18 cellular contexts compared by ENCODE assay signal in genomic region chr13:109135018-109135417, GRCh38.
A peak's percentile ranks its signal among the peaks of the same experiment; 100 is the strongest.
DNase-seq lines count a peak whose midpoint lies in the region; ATAC-seq and TF ChIP-seq lines count a peak whose summit lies in the region.
"Had no signal": no experiment of that assay in that cellular context is flagged by ENCODE, and none has a peak within 500 bp of the region (broad histone marks: within the 10 kb centered on the region; RNA-seq: fewer than 3 reads in every experiment).

No MANE protein-coding gene starts in this region.

- peaks cover 12% of the 10 kb centered on the region for H3K4me1 ChIP-seq in endodermal cell (ENCODE audit: control insufficient read depth, insufficient read depth, low read length)
- H3K4me1 ChIP-seq: gastrocnemius medialis, SJCRH30 had no signal

- peaks cover 13% of the 10 kb centered on the region for H3K9me3 Mint-ChIP-seq in endodermal cell
- H3K9me3 Mint-ChIP-seq: activated CD8-positive, alpha-beta T cell treated with anti-CD3 and anti-CD28 coated beads for 36 hours; activated naive CD8-positive, alpha-beta T cell treated with anti-CD3 and anti-CD28 coated beads, Interleukin-2, amount 50 U/mL, for 24 hours had no signal

- H3K9me3 ChIP-seq in endodermal cell (ENCODE audit: control insufficient read depth, low read length), result peaks cover 11% of the 10 kb centered on the region
- no peaks in the 10 kb centered on the region for H3K9me3 ChIP-seq in T-helper 17 cell (ENCODE audit: control insufficient read depth, low read length, poor library complexity, severe bottlenecking)
- H3K9me3 ChIP-seq: gastrocnemius medialis, SJCRH30 had no signal

- no peaks in the 10 kb centered on the region for H3K27me3 ChIP-seq in endodermal cell (ENCODE audit: control insufficient read depth, insufficient read depth, low read length, poor library complexity, severe bottlenecking)
- H3K27me3 ChIP-seq: SJCRH30 had no signal

- H3K9ac ChIP-seq in endodermal cell (ENCODE audit: extremely low read depth, low read length, poor library complexity, severe bottlenecking), result no peak overlapping the region

- H3K27ac Mint-ChIP-seq in endodermal cell (no peak overlapping the region), T-helper 17 cell (no peak overlapping the region)
- H3K27ac Mint-ChIP-seq: activated CD8-positive, alpha-beta T cell treated with anti-CD3 and anti-CD28 coated beads for 36 hours; activated naive CD8-positive, alpha-beta T cell treated with anti-CD3 and anti-CD28 coated beads, Interleukin-2, amount 50 U/mL, for 24 hours; naive B cell had no signal

- H3K4me1 Mint-ChIP-seq in endodermal cell, result peaks cover 18% of the 10 kb centered on the region
- no peaks in the 10 kb centered on the region for H3K4me1 Mint-ChIP-seq in T-helper 17 cell
- H3K4me1 Mint-ChIP-seq: activated naive CD8-positive, alpha-beta T cell treated with anti-CD3 and anti-CD28 coated beads, Interleukin-2, amount 50 U/mL, for 24 hours had no signal

- TF ChIP-seq POLR2A in NB4 (IDR thresholded peaks at IDR 0.05; ENCODE audit: extremely low read depth, insufficient read length), result no peak

- no peak overlapping the region for H3K4me3 Mint-ChIP-seq in endodermal cell
- no peak overlapping the region for H3K4me3 Mint-ChIP-seq in T-helper 17 cell
- H3K4me3 Mint-ChIP-seq: activated CD8-positive, alpha-beta T cell treated with anti-CD3 and anti-CD28 coated beads for 36 hours; activated naive CD8-positive, alpha-beta T cell treated with anti-CD3 and anti-CD28 coated beads, Interleukin-2, amount 50 U/mL, for 24 hours; naive B cell had no signal

- H3K36me3 ChIP-seq in endodermal cell (ENCODE audit: control insufficient read depth, insufficient read depth, low read length), result no peaks in the 10 kb centered on the region
- H3K36me3 ChIP-seq: gastrocnemius medialis, SJCRH30 had no signal

- WGBS in endodermal cell (ENCODE audit: insufficient coverage in 1 of 2, insufficient read length in 1 of 2), 2 experiments, result 92 to 100% methylated on average over 5 to 6 of the region's 6 CpGs

- H3K27me3 Mint-ChIP-seq in endodermal cell (ENCODE audit: insufficient read depth) (peaks cover 3% of the 10 kb centered on the region), T-helper 17 cell (peaks cover 20% of the 10 kb centered on the region)

- ATAC-seq in GM19452 (IDR thresholded peaks at IDR 0.05; ENCODE audit: unreplicated experiment), result no peak
- no peak for ATAC-seq in GM21360 (IDR thresholded peaks at IDR 0.05; ENCODE audit: unreplicated experiment)
- no peak for ATAC-seq in HG03457 (IDR thresholded peaks at IDR 0.05; ENCODE audit: unreplicated experiment)
- ATAC-seq in T-helper 17 cell, result no peak
- ATAC-seq: activated CD8-positive, alpha-beta T cell treated with anti-CD3 and anti-CD28 coated beads for 36 hours; activated naive CD8-positive, alpha-beta T cell treated with anti-CD3 and anti-CD28 coated beads, Interleukin-2, amount 50 U/mL, for 24 hours; gastrocnemius medialis had no signal

- 0 out of 2 replicates have a peak, but pooled peaks have one; percentile 16 for TF ChIP-seq CTCF in 22Rv1 (IDR thresholded peaks at IDR 0.05)
- peak; percentile 52 for TF ChIP-seq CTCF in GM12872 (IDR thresholded peaks at IDR 0.05; ENCODE audit: insufficient read depth, low read depth, low read length)
- TF ChIP-seq CTCF in NB4 (IDR thresholded peaks at IDR 0.05; ENCODE audit: low read depth, low read length), result no peak
- peak; percentile 64 for TF ChIP-seq CTCF in endodermal cell (conservative IDR thresholded peaks at IDR 0.05)

- H3K4me3 ChIP-seq in NB4 (ENCODE audit: low read depth, low read length), result no peak overlapping the region
- H3K4me3 ChIP-seq in endodermal cell (ENCODE audit: low read length), result no peak overlapping the region
- H3K4me3 ChIP-seq: gastrocnemius medialis, SJCRH30 had no signal

- DNase-seq in NB4 (ENCODE audit: low read depth), result peak; percentile 51
- DNase-seq in endodermal cell, result no peak
- DNase-seq in T-helper 17 cell, result no peak
- DNase-seq: activated CD8-positive, alpha-beta T cell treated with anti-CD3 and anti-CD28 coated beads for 36 hours; activated naive CD8-positive, alpha-beta T cell treated with anti-CD3 and anti-CD28 coated beads, Interleukin-2, amount 50 U/mL, for 24 hours; Calu3; caudate nucleus; gastrocnemius medialis; Kasumi-1; naive B cell; NCI-H2081; NCI-H748 treated with DMSO at 0.1 percent for 48 hours; SJCRH30 had no signal

- peaks cover 4% of the 10 kb centered on the region for H3K36me3 Mint-ChIP-seq in endodermal cell (ENCODE audit: low read depth)
- H3K36me3 Mint-ChIP-seq in T-helper 17 cell (ENCODE audit: low read depth), result no peaks in the 10 kb centered on the region
- H3K36me3 Mint-ChIP-seq: naive B cell had no signal

- H3K27ac ChIP-seq in 22Rv1 (no peak overlapping the region), endodermal cell (ENCODE audit: low read depth, low read length) (no peak overlapping the region)
- H3K27ac ChIP-seq: gastrocnemius medialis, SJCRH30 had no signal
